ENCODE assay signal across 39 cellular contexts in the genomic region with DNA sequence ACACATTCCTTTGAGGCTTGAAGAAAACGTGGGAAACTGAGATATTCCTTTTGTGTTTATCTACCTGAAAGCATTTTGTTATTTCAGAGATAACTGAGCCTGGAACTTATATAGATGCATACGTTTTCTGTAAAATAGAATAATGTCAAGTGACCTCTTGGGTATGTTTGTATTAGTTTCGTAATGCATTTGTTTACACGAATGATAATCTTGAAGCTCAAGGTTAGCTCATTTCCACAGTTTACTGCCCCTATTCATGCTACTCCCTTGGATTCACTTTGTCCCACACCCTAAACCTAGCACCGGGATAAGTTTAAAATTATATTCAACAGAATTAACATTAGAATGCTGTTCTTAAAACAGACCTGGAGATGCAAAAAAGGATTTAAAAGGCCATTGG.
"Had no signal": no experiment of that assay in that cellular context is flagged by ENCODE, and none has a peak within 500 bp of the region (broad histone marks: within the 10 kb centered on the region; RNA-seq: fewer than 3 reads in every experiment).

No MANE protein-coding gene starts in this region.

- ATAC-seq: activated naive CD8-positive, alpha-beta T cell treated with anti-CD3 and anti-CD28 coated beads, Interleukin-2, amount 50 U/mL, for 24 hours; activated T-cell treated with anti-CD3 and anti-CD28 coated beads, Interleukin-2, amount 50 U/mL, for 4 hours; activated T-cell treated with anti-CD3 and anti-CD28 coated beads, Interleukin-2, amount 50 U/mL, for 72 hours; activated T-helper 17 cell treated with anti-CD3 and anti-CD28 coated beads, Interleukin-2, amount 50 U/mL, for 72 hours; body of pancreas had no signal

- H3K36me3 Mint-ChIP-seq: activated naive CD4-positive, alpha-beta T cell treated with anti-CD3 and anti-CD28 coated beads, Interleukin-2, amount 10 ng/mL, durations not matched to agents 7 days and 5 days; activated naive CD4-positive, alpha-beta T cell treated with anti-CD3 and anti-CD28 coated beads, Interleukin-2, amount 50 U/mL, for 24 hours; brain had no signal

- H3K27ac Mint-ChIP-seq: activated naive CD4-positive, alpha-beta T cell treated with anti-CD3 and anti-CD28 coated beads for 36 hours; activated naive CD4-positive, alpha-beta T cell treated with anti-CD3 and anti-CD28 coated beads, Interleukin-2, amount 10 ng/mL, durations not matched to agents 7 days and 5 days; activated naive CD4-positive, alpha-beta T cell treated with anti-CD3 and anti-CD28 coated beads, Interleukin-2, amount 50 U/mL, for 24 hours; activated naive CD8-positive, alpha-beta T cell; activated naive CD8-positive, alpha-beta T cell treated with anti-CD3 and anti-CD28 coated beads for 36 hours; activated naive CD8-positive, alpha-beta T cell treated with anti-CD3 and anti-CD28 coated beads, Interleukin-2, amount 10 ng/mL, durations not matched to agents 7 days and 5 days; activated naive CD8-positive, alpha-beta T cell treated with anti-CD3 and anti-CD28 coated beads, Interleukin-2, amount 50 U/mL, for 24 hours; activated T-cell treated with anti-CD3 and anti-CD28 coated beads, Interleukin-2, amount 50 U/mL, for 24 hours; activated T-cell treated with anti-CD3 and anti-CD28 coated beads, Interleukin-2, amount 50 U/mL, for 72 hours; activated T-helper 1 cell treated with anti-CD3 and anti-CD28 coated beads, Interleukin-12 subunit alpha, Interleukin-12 subunit beta, Interleukin-2, Interleukin-4 antibody, amounts not matched to agents 30 ng/mL and 10 ng/mL and 1 ng/mL, durations not matched to agents 14 hours and 24 hours and 36 hours; activated T-helper 17 cell treated with anti-CD3 and anti-CD28 coated beads, Interleukin-2, amount 50 U/mL, for 72 hours; activated T-helper 2 cell treated with anti-CD3 and anti-CD28 coated beads, Interferon-gamma antibody, Interleukin-2, Interleukin-4, amounts not matched to agents 10 μg/mL and 5 μg/mL and 100 μg/mL, durations not matched to agents 14 hours and 24 hours and 36 hours; brain had no signal

- H3K27ac ChIP-seq: adrenal gland, ascending aorta, body of pancreas, brain microvascular endothelial cell, breast epithelium, cardiac muscle cell had no signal

- H3K4me1 ChIP-seq: adrenal gland, ascending aorta, body of pancreas, breast epithelium had no signal

- H3K9me3 Mint-ChIP-seq: activated naive CD4-positive, alpha-beta T cell treated with anti-CD3 and anti-CD28 coated beads for 36 hours; activated naive CD4-positive, alpha-beta T cell treated with anti-CD3 and anti-CD28 coated beads, Interleukin-2, amount 10 ng/mL, durations not matched to agents 7 days and 5 days; activated naive CD8-positive, alpha-beta T cell treated with anti-CD3 and anti-CD28 coated beads, Interleukin-2, amount 50 U/mL, for 24 hours; activated T-cell treated with anti-CD3 and anti-CD28 coated beads, Interleukin-2, amount 50 U/mL, for 24 hours; activated T-helper 17 cell treated with anti-CD3 and anti-CD28 coated beads, Interleukin-2, amount 50 U/mL, for 72 hours; activated T-helper 2 cell treated with anti-CD3 and anti-CD28 coated beads, Interferon-gamma antibody, Interleukin-2, Interleukin-4, amounts not matched to agents 10 μg/mL and 5 μg/mL and 100 μg/mL, durations not matched to agents 14 hours and 24 hours and 36 hours; brain; central memory CD8-positive, alpha-beta T cell had no signal

- FAIRE-seq: astrocyte, bronchial epithelial cell had no signal

- H3K27me3 ChIP-seq: adrenal gland, ascending aorta, body of pancreas, brain microvascular endothelial cell, breast epithelium, cardiac muscle cell had no signal

- DNase-seq: activated effector memory CD4-positive, alpha-beta T cell treated with anti-CD3 and anti-CD28 coated beads, Interleukin-2, amount 50 U/mL, for 16 hours; activated effector memory CD4-positive, alpha-beta T cell treated with Interleukin-2 at 50 U/mL for 16 hours; activated gamma-delta T cell; activated gamma-delta T cell treated with Interleukin-2 at 50 U/mL for 16 hours; activated naive CD4-positive, alpha-beta T cell; activated naive CD4-positive, alpha-beta T cell treated with anti-CD3 and anti-CD28 coated beads for 36 hours; activated naive CD4-positive, alpha-beta T cell treated with anti-CD3 and anti-CD28 coated beads, Interleukin-2, amount 10 ng/mL, durations not matched to agents 7 days and 5 days; activated naive CD4-positive, alpha-beta T cell treated with anti-CD3 and anti-CD28 coated beads, Interleukin-2, amount 50 U/mL, for 16 hours; activated naive CD4-positive, alpha-beta T cell treated with Interleukin-2 at 50 U/mL for 16 hours; activated naive CD8-positive, alpha-beta T cell treated with anti-CD3 and anti-CD28 coated beads for 36 hours; activated naive CD8-positive, alpha-beta T cell treated with anti-CD3 and anti-CD28 coated beads, Interleukin-2, amount 10 ng/mL, durations not matched to agents 7 days and 5 days; activated naive CD8-positive, alpha-beta T cell treated with anti-CD3 and anti-CD28 coated beads, Interleukin-2, amount 50 U/mL, for 24 hours; activated T-cell treated with anti-CD3 and anti-CD28 coated beads, Interleukin-2, amount 50 U/mL, for 1 hour; activated T-cell treated with anti-CD3 and anti-CD28 coated beads, Interleukin-2, amount 50 U/mL, for 24 hours; activated T-cell treated with anti-CD3 and anti-CD28 coated beads, Interleukin-2, amount 50 U/mL, for 4 hours; activated T-cell treated with anti-CD3 and anti-CD28 coated beads, Interleukin-2, amount 50 U/mL, for 48 hours; activated T-cell treated with anti-CD3 and anti-CD28 coated beads, Interleukin-2, amount 50 U/mL, for 72 hours; adrenal gland; amniotic stem cell; amygdala; anterior cingulate cortex; aorta; body of pancreas; brain microvascular endothelial cell; caudate nucleus; central memory CD4-positive, alpha-beta T cell; cerebellar nuclear complex had no signal

- H3K36me3 ChIP-seq: adrenal gland, ascending aorta, brain microvascular endothelial cell, breast epithelium, cardiac muscle cell had no signal

- H3K4me3 ChIP-seq: adrenal gland, ascending aorta, body of pancreas, breast epithelium, cardiac muscle cell had no signal

- H3K9me3 ChIP-seq: adrenal gland, ascending aorta, body of pancreas, breast epithelium had no signal
